ENCODE assay signal across 22 cellular contexts in genomic region chr7:37924399-37924798, GRCh38. TPM values are rescaled to one million over a fixed set of nuclear protein-coding genes. Genes with fewer than 3 reads are reported as not detected.
"Had no signal": no experiment of that assay in that cellular context is flagged by ENCODE, and none has a peak within 500 bp of the region (broad histone marks: within the 10 kb centered on the region; RNA-seq: fewer than 3 reads in every experiment).

No MANE protein-coding gene starts in this region.

- H3K27ac Mint-ChIP-seq: activated naive CD8-positive, alpha-beta T cell treated with anti-CD3 and anti-CD28 coated beads for 36 hours; activated T-cell treated with anti-CD3 and anti-CD28 coated beads, Interleukin-2, amount 50 U/mL, for 24 hours; activated T-helper 17 cell treated with anti-CD3 and anti-CD28 coated beads, Interleukin-2, amount 50 U/mL, for 72 hours; naive thymus-derived CD4-positive, alpha-beta T cell; T-cell; WTC11 had no signal

- H3K9me3 Mint-ChIP-seq: activated T-helper 17 cell treated with anti-CD3 and anti-CD28 coated beads, Interleukin-2, amount 50 U/mL, for 72 hours had no signal

- H3K27ac ChIP-seq: brain microvascular endothelial cell, transverse colon had no signal

- H3K36me3 ChIP-seq: brain microvascular endothelial cell, sigmoid colon, transverse colon had no signal

- H3K36me3 Mint-ChIP-seq: T-cell had no signal

- H3K9me3 ChIP-seq: sigmoid colon had no signal

- DNase-seq: activated CD8-positive, alpha-beta memory T cell treated with anti-CD3 and anti-CD28 coated beads, Interleukin-2, amount 50 U/mL, for 4 hours; activated naive CD4-positive, alpha-beta T cell treated with Interleukin-2 at 50 U/mL for 16 hours; activated naive CD8-positive, alpha-beta T cell treated with anti-CD3 and anti-CD28 coated beads for 36 hours; activated T-cell treated with anti-CD3 and anti-CD28 coated beads, Interleukin-2, amount 50 U/mL, for 24 hours; amniotic stem cell; brain microvascular endothelial cell; caudate nucleus; dermis blood vessel endothelial cell; effector CD8-positive, alpha-beta T cell; head of caudate nucleus; left cardiac atrium; mesendoderm; naive thymus-derived CD4-positive, alpha-beta T cell; retina; sigmoid colon; stimulated activated CD4-positive, alpha-beta T cell treated with anti-CD3 and anti-CD28 coated beads, Interleukin-4, amount 100 ng/mL, for 24 hours; stimulated activated naive CD8-positive, alpha-beta T cell treated with anti-CD3 and anti-CD28 coated beads, Interleukin-15, Interleukin-2, amounts not matched to agents 100 U/mL and 50 U/mL, for 24 hours; substantia nigra; T-cell; transverse colon had no signal

- H3K4me3 ChIP-seq: sigmoid colon, transverse colon had no signal

- H3K4me3 Mint-ChIP-seq: activated naive CD8-positive, alpha-beta T cell treated with anti-CD3 and anti-CD28 coated beads for 36 hours; activated T-cell treated with anti-CD3 and anti-CD28 coated beads, Interleukin-2, amount 50 U/mL, for 24 hours; activated T-helper 17 cell treated with anti-CD3 and anti-CD28 coated beads, Interleukin-2, amount 50 U/mL, for 72 hours; naive thymus-derived CD4-positive, alpha-beta T cell; T-cell; WTC11 had no signal

- ATAC-seq: activated T-helper 17 cell treated with anti-CD3 and anti-CD28 coated beads, Interleukin-2, amount 50 U/mL, for 72 hours; left cardiac atrium; naive thymus-derived CD4-positive, alpha-beta T cell; stimulated activated naive CD8-positive, alpha-beta T cell treated with anti-CD3 and anti-CD28 coated beads, Interleukin-15, Interleukin-2, amounts not matched to agents 100 U/mL and 50 U/mL, for 24 hours; T-cell; WTC11 had no signal

- H3K27me3 ChIP-seq: brain microvascular endothelial cell, transverse colon had no signal

RNA-seq across cellular contexts. Expression of gene SFRP4, which starts 7.8 kb away (rescaled TPM):
- total RNA-seq: activated naive CD8-positive, alpha-beta T cell treated with anti-CD3 and anti-CD28 coated beads for 36 hours; activated T-helper 17 cell treated with anti-CD3 and anti-CD28 coated beads, Interleukin-2, amount 50 U/mL, for 72 hours; dermis blood vessel endothelial cell; naive thymus-derived CD4-positive, alpha-beta T cell had no signal
- polyA plus RNA-seq: naive thymus-derived CD4-positive, alpha-beta T cell had no signal
